ENCODE assay signal across 8 cellular contexts in the genomic region with DNA sequence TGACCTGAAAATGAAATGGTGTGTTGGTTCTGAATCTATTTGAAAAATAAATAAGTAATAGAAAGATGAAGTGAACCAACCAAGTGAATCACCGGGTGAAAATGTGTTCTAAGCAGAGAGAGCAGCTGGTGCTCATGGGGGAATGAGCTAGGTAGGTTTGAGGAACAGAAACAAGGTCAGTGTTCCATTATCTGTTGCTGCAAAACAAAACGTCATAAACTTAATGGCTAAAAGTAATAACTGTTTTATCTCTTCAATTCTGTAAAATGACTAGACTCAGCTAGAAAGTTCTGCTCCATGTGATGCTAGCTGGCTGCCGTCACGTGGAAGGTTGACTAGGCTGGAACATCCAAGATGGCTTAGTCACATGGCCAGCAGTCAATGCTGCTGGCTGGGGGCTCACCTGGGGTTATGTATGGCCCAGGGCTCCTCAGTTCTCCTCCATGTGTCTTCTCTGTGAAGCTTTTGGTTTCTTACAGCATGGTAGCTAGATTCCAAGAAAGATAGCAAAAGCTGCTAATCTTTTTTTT. TPM values are rescaled to one million over a fixed set of nuclear protein-coding genes. Genes with fewer than 3 reads are reported as not detected.
A peak's percentile ranks its signal among the peaks of the same experiment; 100 is the strongest.
DNase-seq lines count a peak whose midpoint lies in the region; ATAC-seq, FAIRE-seq and TF ChIP-seq lines count a peak whose summit lies in the region.

No MANE protein-coding gene starts in this region.

- H3K4me3 Mint-ChIP-seq in activated B cell treated with CpG ODN at 0.5 μM for 24 hours: peak overlapping the region; percentile 59

- CTCF ChIA-PET in activated B cell treated with CpG ODN at 0.5 μM for 24 hours (lab: Charles Lee): interaction anchor here (0.9 to 2.7 kb wide), 10 partner anchors 12 to 77 kb away, joined by 3 to 19 read pairs (median 4); a partner anchor contains a TSS

- TF ChIP-seq CTCF in activated B cell treated with CpG ODN at 0.5 μM for 24 hours (IDR thresholded peaks at IDR 0.05) (no peak), body of pancreas (IDR thresholded peaks at IDR 0.05) (no peak), heart left ventricle (IDR thresholded peaks at IDR 0.05) (no peak)

- ATAC-seq in GM19455 (IDR thresholded peaks at IDR 0.05; ENCODE audit: unreplicated experiment): peak; percentile 90
- peak; percentile 94 for ATAC-seq in HG03108 (IDR thresholded peaks at IDR 0.05; ENCODE audit: unreplicated experiment)
- peak; percentile 90 for ATAC-seq in activated B cell treated with CpG ODN at 0.5 μM for 24 hours (ENCODE audit: low read depth)
- ATAC-seq in body of pancreas: no peak
- no peak for ATAC-seq in heart left ventricle

- DNase-seq in GM12892 (ENCODE audit: insufficient read length): no peak
- peak; percentile 53 for DNase-seq in activated B cell treated with CpG ODN at 0.5 μM for 24 hours
- no peak for DNase-seq in HK-2 (ENCODE audit: unreplicated experiment)
- no peak for DNase-seq in body of pancreas
- DNase-seq in heart left ventricle: no peak
- DNase-seq in T1000 (lab: John Stamatoyannopoulos, UW): no peak

- H3K4me1 Mint-ChIP-seq in activated B cell treated with CpG ODN at 0.5 μM for 24 hours: peaks cover 84% of the 10 kb centered on the region

- whole genome bisulfite sequencing in body of pancreas, 2 donors: 63 to 65% methylated on average over 4 of the region's 4 CpGs
- 80 to 89% (median 85%) methylated on average over 4 of the region's 4 CpGs for WGBS in heart left ventricle, 4 donors

- no peak for TF ChIP-seq POLR2A in GM12892 (IDR thresholded peaks at IDR 0.05; ENCODE audit: low read depth, low read length)
- TF ChIP-seq POLR2A in body of pancreas (IDR thresholded peaks at IDR 0.05): no peak
- no peak for TF ChIP-seq POLR2A in heart left ventricle (IDR thresholded peaks at IDR 0.05)

- no peak overlapping the region for H3K4me3 ChIP-seq in body of pancreas
- no peak overlapping the region for H3K4me3 ChIP-seq in heart left ventricle

- peaks cover 12% of the 10 kb centered on the region for H3K9me3 Mint-ChIP-seq in activated B cell treated with CpG ODN at 0.5 μM for 24 hours

- peak overlapping the region; percentile 98 for H3K27ac Mint-ChIP-seq in activated B cell treated with CpG ODN at 0.5 μM for 24 hours

- H3K36me3 ChIP-seq in body of pancreas (replicated peaks in 1 of 2; ENCODE audit: insufficient read depth in 1 of 2, low read depth in 2 of 2) (no peaks in the 10 kb centered on the region), heart left ventricle (no peaks in the 10 kb centered on the region)

- intact Hi-C loops in activated B cell treated with CpG ODN at 0.5 μM for 24 hours (cut with micrococcal nuclease): loop anchor here (1.0 kb wide), 8 partner anchors 11 to 256 kb away; a partner anchor contains a TSS
- intact Hi-C loops in body of pancreas (cut with DNase I): no loop called here
- intact Hi-C loops in heart left ventricle (cut with DNase I): no loop called here

- H3K27me3 ChIP-seq in body of pancreas (no peaks in the 10 kb centered on the region), heart left ventricle (no peaks in the 10 kb centered on the region)

- no peaks in the 10 kb centered on the region for H3K4me1 ChIP-seq in body of pancreas
- H3K4me1 ChIP-seq in heart left ventricle: peaks cover 0 to 33% (median 0%) of the 10 kb centered on the region in 12 donors

- H3K27me3 Mint-ChIP-seq in activated B cell treated with CpG ODN at 0.5 μM for 24 hours: no peaks in the 10 kb centered on the region

- H3K27ac ChIP-seq in body of pancreas (no peak overlapping the region), heart left ventricle (no peak overlapping the region)

- H3K36me3 Mint-ChIP-seq in activated B cell treated with CpG ODN at 0.5 μM for 24 hours (ENCODE audit: low read depth): no peaks in the 10 kb centered on the region

- FAIRE-seq in GM12892 (lab: Jason Lieb, UNC): peak; percentile 88

- H3K9me3 ChIP-seq in body of pancreas: no peaks in the 10 kb centered on the region
- peaks cover 0 to 10% (median 0%) of the 10 kb centered on the region in 12 donors for H3K9me3 ChIP-seq in heart left ventricle

- POLR2A ChIA-PET in activated B cell treated with CpG ODN at 0.5 μM for 24 hours (lab: Charles Lee): interaction anchor here (0.6 to 2.9 kb wide), 21 partner anchors 9 to 1562 kb away, joined by 3 to 49 read pairs (median 8); a partner anchor contains a TSS

RNA-seq across cellular contexts. Expression of a gene that starts 13.3 kb away (rescaled TPM):
- polyA plus RNA-seq in GM12892 (2012; ENCODE audit: missing spikeins): 25.2 TPM
- total RNA-seq in activated B cell treated with CpG ODN at 0.5 μM for 24 hours (60.5 and 66.0 TPM in 2 replicates), body of pancreas (10 to 100 TPM; 13.7 to 21.8 TPM), heart left ventricle (10 to 100 TPM in 5 of 9 donors, 1 to 10 TPM in 4; 4.9 to 28.6 (median 11.7) TPM)
- polyA plus RNA-seq in heart left ventricle: 1 to 10 TPM; 5.2 to 8.7 TPM

Comparison
In these comparisons a context has a peak if more than half of its experiments do, and no peak if none do; other contexts are left out.
1. ATAC-seq: peak in GM19455 (single experiment), HG03108 (single experiment) and activated B cell treated with CpG ODN at 0.5 μM for 24 hours (single experiment); none in body of pancreas (single experiment) and heart left ventricle (0 of 4).